12 cellular contexts compared by ENCODE assay signal in the genomic region with DNA sequence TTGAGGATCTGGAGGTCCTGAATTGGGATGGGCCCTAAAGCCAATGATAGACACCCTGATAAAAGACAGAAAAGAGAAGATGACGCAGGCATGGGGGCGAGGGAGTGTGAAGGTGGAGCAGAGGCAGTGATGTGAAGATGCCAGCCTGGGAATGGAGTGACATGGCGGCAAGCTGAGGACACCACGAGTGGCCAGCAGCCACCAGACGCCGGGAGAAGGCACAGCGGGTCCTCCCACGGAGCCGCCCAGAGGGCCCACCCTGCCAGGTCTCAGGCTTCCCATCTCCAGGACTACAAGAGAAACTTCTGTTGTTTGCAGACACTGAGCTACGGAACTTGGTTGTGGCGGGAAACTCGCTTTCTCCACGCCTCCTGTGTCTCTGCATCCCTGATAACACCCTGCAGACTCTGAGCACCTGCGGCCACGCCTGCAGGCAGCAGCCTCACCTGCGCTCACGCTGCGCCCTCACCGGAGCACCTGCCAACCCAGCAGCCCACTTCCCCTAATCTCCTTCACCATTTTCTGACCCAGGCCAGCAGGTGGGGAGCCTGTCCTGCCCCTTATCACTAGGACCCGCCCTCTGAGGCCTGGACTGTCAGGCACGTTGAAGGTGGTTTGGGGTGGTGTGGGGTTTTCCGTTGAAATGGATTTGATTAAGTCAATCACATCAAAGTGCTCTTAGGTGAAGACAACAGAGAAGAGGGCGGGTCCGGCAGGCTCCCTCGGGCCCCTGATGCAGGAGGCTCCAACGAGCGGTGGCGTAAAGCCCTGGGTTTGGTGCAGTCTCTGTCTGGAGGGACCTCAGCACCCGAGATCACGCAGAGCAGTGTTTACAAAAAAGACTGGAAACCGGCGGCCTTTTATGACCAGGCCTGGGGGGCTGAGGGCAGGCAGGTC. TPM values are rescaled to one million over a fixed set of nuclear protein-coding genes. Genes with fewer than 3 reads are reported as not detected.
A peak's percentile ranks its signal among the peaks of the same experiment; 100 is the strongest.
DNase-seq lines count a peak whose midpoint lies in the region; ATAC-seq lines count a peak whose summit lies in the region.
"Had no signal": no experiment of that assay in that cellular context is flagged by ENCODE, and none has a peak within 500 bp of the region (broad histone marks: within the 10 kb centered on the region; RNA-seq: fewer than 3 reads in every experiment).

No MANE protein-coding gene starts in this region.

- H3K9me3 ChIP-seq in neuronal stem cell (replicated peaks in 1 of 2; ENCODE audit: control insufficient read depth in 2 of 2, insufficient read depth in 1 of 2, low read depth in 1 of 2, low read length in 2 of 2): no peaks in the 10 kb centered on the region
- H3K9me3 ChIP-seq: breast epithelium had no signal

- no peak overlapping the region for H2BK120ac ChIP-seq in neuronal stem cell (ENCODE audit: low read depth, low read length)

- DNase-seq in T-helper 1 cell (no peak), NCI-H146 treated with DMSO at 0.1 percent for 48 hours (lab: John Stamatoyannopoulos, UW; ENCODE audit: unreplicated experiment) (peak; percentile 92), neuronal stem cell (ENCODE audit: low spot score) (no peak), cerebellar cortex (ENCODE audit: low spot score) (no peak), NCI-H2029 treated with DMSO at 0.1 percent for 48 hours (lab: John Stamatoyannopoulos, UW) (no peak)
- no peak for DNase-seq in activated T-cell treated with anti-CD3 and anti-CD28 coated beads, Interleukin-2, amount 50 U/mL, for 4 hours
- DNase-seq: erythroblast, NCI-H2171 treated with DMSO at 0.1 percent for 48 hours, SIG-M5 had no signal

- H3K36me3 Mint-ChIP-seq in T-helper 1 cell treated with Interleukin-12 subunit alpha and Interleukin-12 subunit beta and Interleukin-4 antibody, amounts not matched to agents 30 μg/mL and 1 μg/mL, for 36 hours (ENCODE audit: low read depth): no peaks in the 10 kb centered on the region
- H3K36me3 Mint-ChIP-seq in activated T-cell treated with anti-CD3 and anti-CD28 coated beads, Interleukin-2, amount 50 U/mL, for 4 hours (ENCODE audit: insufficient read depth): no peaks in the 10 kb centered on the region

- H3K27me3 Mint-ChIP-seq in T-helper 1 cell treated with Interleukin-12 subunit alpha and Interleukin-12 subunit beta and Interleukin-4 antibody, amounts not matched to agents 30 μg/mL and 1 μg/mL, for 36 hours (ENCODE audit: low read depth): no peaks in the 10 kb centered on the region
- H3K27me3 Mint-ChIP-seq in activated T-cell treated with anti-CD3 and anti-CD28 coated beads, Interleukin-2, amount 50 U/mL, for 4 hours (ENCODE audit: low read depth): no peaks in the 10 kb centered on the region

- H3K4me3 ChIP-seq in neuronal stem cell (ENCODE audit: low read length in 2 of 2): no peak overlapping the region
- H3K4me3 ChIP-seq: breast epithelium had no signal

- H2BK15ac ChIP-seq in neuronal stem cell (ENCODE audit: low read length): peak overlapping the region; percentile 21

- peak overlapping the region; percentile 27 for H3K4me3 Mint-ChIP-seq in T-helper 1 cell treated with Interleukin-12 subunit alpha and Interleukin-12 subunit beta and Interleukin-4 antibody, amounts not matched to agents 30 μg/mL and 1 μg/mL, for 36 hours
- H3K4me3 Mint-ChIP-seq in activated T-cell treated with anti-CD3 and anti-CD28 coated beads, Interleukin-2, amount 50 U/mL, for 4 hours: peak overlapping the region; percentile 31

- H2AK5ac ChIP-seq in neuronal stem cell (ENCODE audit: low read depth, low read length): peak overlapping the region; percentile 92

- H3K9ac ChIP-seq in neuronal stem cell (ENCODE audit: low read depth, low read length, poor library complexity): peak overlapping the region; percentile 63

- H3K4me2 ChIP-seq in neuronal stem cell (ENCODE audit: insufficient read depth, low read length, poor library complexity, severe bottlenecking): no peak overlapping the region

- H3K4ac ChIP-seq in neuronal stem cell (ENCODE audit: low read length): no peak overlapping the region

- no peaks in the 10 kb centered on the region for H3K27me3 ChIP-seq in neuronal stem cell (ENCODE audit: control insufficient read depth in 3 of 3, insufficient read depth in 3 of 3, low read depth in 1 of 3, low read length in 3 of 3)
- H3K27me3 ChIP-seq: breast epithelium had no signal

- H3K14ac ChIP-seq in neuronal stem cell (ENCODE audit: low read length): peak overlapping the region; percentile 31

- H2BK12ac ChIP-seq in neuronal stem cell (ENCODE audit: low read length): peak overlapping the region; percentile 10

- peak overlapping the region; percentile 75 for H2BK5ac ChIP-seq in neuronal stem cell (ENCODE audit: low read length)

- no peak overlapping the region for H3K18ac ChIP-seq in neuronal stem cell (ENCODE audit: low read length)

- H3K9me3 Mint-ChIP-seq in T-helper 1 cell treated with Interleukin-12 subunit alpha and Interleukin-12 subunit beta and Interleukin-4 antibody, amounts not matched to agents 30 μg/mL and 1 μg/mL, for 36 hours: no peaks in the 10 kb centered on the region
- no peaks in the 10 kb centered on the region for H3K9me3 Mint-ChIP-seq in activated T-cell treated with anti-CD3 and anti-CD28 coated beads, Interleukin-2, amount 50 U/mL, for 4 hours

- H3K36me3 ChIP-seq in neuronal stem cell (replicated peaks in 1 of 2; ENCODE audit: control insufficient read depth in 2 of 2, insufficient read depth in 2 of 2, low read length in 2 of 2): peaks cover 0 to 6% of the 10 kb centered on the region in 2 donors
- H3K36me3 ChIP-seq: breast epithelium had no signal

- H2AFZ ChIP-seq in neuronal stem cell (ENCODE audit: low read length): no peak overlapping the region

- H4K91ac ChIP-seq in neuronal stem cell (ENCODE audit: low read depth, low read length, poor library complexity): no peak overlapping the region

- H3K23ac ChIP-seq in neuronal stem cell (ENCODE audit: low read depth, low read length, poor library complexity): peak overlapping the region; percentile 18

- H3K27ac ChIP-seq in neuronal stem cell (replicated peaks; ENCODE audit: low read length): no peak overlapping the region
- H3K27ac ChIP-seq: breast epithelium had no signal

- ATAC-seq in activated T-cell treated with anti-CD3 and anti-CD28 coated beads, Interleukin-2, amount 50 U/mL, for 4 hours: peak in 1 of 2 donors; percentile 51
- no peak for ATAC-seq in GM18517 (IDR thresholded peaks at IDR 0.05; ENCODE audit: unreplicated experiment)

- H3K79me1 ChIP-seq in neuronal stem cell (ENCODE audit: low read depth, low read length): peaks cover 6% of the 10 kb centered on the region

- H3K4me1 ChIP-seq in neuronal stem cell (ENCODE audit: control insufficient read depth in 2 of 2, insufficient read depth in 1 of 2, low read depth in 1 of 2, low read length in 2 of 2): peaks cover 0 to 2% of the 10 kb centered on the region in 2 donors
- H3K4me1 ChIP-seq: breast epithelium had no signal

- peaks cover 27% of the 10 kb centered on the region for H3K4me1 Mint-ChIP-seq in T-helper 1 cell treated with Interleukin-12 subunit alpha and Interleukin-12 subunit beta and Interleukin-4 antibody, amounts not matched to agents 30 μg/mL and 1 μg/mL, for 36 hours (ENCODE audit: low read depth)
- peaks cover 33% of the 10 kb centered on the region for H3K4me1 Mint-ChIP-seq in activated T-cell treated with anti-CD3 and anti-CD28 coated beads, Interleukin-2, amount 50 U/mL, for 4 hours (ENCODE audit: low read depth)

- no CpG with 5 or more reads among the region's 32 CpGs for WGBS in neuronal stem cell (ENCODE audit: extremely low coverage in 2 of 2, insufficient read length in 2 of 2, insufficient replicate concordance in 1 of 2), 2 donors

- H4K8ac ChIP-seq in neuronal stem cell (ENCODE audit: low read depth, low read length): no peak overlapping the region

- H3K27ac Mint-ChIP-seq in T-helper 1 cell treated with Interleukin-12 subunit alpha and Interleukin-12 subunit beta and Interleukin-4 antibody, amounts not matched to agents 30 μg/mL and 1 μg/mL, for 36 hours: peak overlapping the region; percentile 86

RNA-seq across cellular contexts. Expression of gene DPYSL4, which starts 45.2 kb away (rescaled TPM):
- total RNA-seq in activated T-cell treated with anti-CD3 and anti-CD28 coated beads, Interleukin-2, amount 50 U/mL, for 4 hours: 1 to 10 TPM; 1.6 to 6.3 (median 3.4) TPM
- 27.1 TPM for polyA plus RNA-seq in neuronal stem cell (2013, experiment 1 of 2)
- 25.4 TPM for polyA plus RNA-seq in neuronal stem cell (2013, experiment 2 of 2)
